ENCODE assay signal across 1 cellular context in the genomic region with DNA sequence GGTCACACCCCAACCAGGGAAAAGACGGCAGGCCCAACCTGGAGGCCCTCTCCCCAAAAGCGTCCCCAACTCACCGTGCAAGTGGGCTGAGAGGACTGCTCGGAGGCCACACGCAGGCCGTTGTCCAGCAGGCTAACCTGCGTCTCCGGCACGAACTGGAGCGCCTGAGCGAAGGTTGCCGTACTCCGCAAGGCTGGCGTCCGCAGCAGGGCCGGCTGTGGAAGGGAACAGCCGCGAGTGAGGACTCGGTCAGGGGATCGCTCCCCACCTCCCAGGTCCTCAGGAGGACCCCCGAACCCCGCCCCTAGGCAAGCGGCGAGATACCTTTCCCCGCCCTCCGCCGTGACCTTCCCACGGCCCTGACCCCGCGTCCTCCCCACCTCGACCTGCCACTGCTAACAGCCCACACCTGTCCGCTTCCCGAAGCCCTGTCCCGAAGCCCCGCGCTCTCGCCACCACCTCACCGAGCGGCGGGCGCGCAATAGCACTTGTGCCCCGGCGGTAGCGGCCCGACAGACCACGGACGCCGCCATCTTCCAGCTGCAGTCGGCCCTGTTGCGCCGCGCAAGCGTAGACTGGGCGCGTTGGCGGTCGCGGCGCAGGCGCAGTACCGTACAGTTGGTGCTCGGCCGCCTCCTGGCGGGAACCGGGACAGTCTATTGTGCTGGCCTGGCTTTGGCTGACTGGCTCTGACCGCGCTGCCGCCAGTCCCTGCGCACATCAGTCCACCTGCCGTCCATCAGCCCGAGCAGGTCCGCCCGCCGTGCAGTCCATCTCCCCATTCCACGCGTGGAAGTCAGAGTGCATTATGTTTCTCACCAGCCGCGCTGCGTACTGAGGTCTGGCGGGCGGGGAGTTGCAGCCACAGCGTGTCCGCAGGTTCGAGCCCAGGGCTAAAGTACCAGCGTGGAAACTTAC.
A peak's percentile ranks its signal among the peaks of the same experiment; 100 is the strongest.
TF ChIP-seq lines count a peak whose summit lies in the region.

A gene (minus strand): TSS at position 559 of the 918 bp plus-strand sequence. CDS start 26 bp downstream, at position 533.

TF ChIP-seq in HepG2, 621 proteins besides CTCF, POLR2A, EP300 and RAD21 (continued from another document):
- TF ChIP-seq, protein P1, sequence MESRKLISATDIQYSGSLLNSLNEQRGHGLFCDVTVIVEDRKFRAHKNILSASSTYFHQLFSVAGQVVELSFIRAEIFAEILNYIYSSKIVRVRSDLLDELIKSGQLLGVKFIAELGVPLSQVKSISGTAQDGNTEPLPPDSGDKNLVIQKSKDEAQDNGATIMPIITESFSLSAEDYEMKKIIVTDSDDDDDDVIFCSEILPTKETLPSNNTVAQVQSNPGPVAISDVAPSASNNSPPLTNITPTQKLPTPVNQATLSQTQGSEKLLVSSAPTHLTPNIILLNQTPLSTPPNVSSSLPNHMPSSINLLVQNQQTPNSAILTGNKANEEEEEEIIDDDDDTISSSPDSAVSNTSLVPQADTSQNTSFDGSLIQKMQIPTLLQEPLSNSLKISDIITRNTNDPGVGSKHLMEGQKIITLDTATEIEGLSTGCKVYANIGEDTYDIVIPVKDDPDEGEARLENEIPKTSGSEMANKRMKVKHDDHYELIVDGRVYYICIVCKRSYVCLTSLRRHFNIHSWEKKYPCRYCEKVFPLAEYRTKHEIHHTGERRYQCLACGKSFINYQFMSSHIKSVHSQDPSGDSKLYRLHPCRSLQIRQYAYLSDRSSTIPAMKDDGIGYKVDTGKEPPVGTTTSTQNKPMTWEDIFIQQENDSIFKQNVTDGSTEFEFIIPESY (CRISPR knock-in tag; IDR thresholded peaks at IDR 0.05): peak; percentile 68; the same call in 1 of the 2 replicates
